19 cellular contexts compared by ENCODE assay signal in the genomic region with DNA sequence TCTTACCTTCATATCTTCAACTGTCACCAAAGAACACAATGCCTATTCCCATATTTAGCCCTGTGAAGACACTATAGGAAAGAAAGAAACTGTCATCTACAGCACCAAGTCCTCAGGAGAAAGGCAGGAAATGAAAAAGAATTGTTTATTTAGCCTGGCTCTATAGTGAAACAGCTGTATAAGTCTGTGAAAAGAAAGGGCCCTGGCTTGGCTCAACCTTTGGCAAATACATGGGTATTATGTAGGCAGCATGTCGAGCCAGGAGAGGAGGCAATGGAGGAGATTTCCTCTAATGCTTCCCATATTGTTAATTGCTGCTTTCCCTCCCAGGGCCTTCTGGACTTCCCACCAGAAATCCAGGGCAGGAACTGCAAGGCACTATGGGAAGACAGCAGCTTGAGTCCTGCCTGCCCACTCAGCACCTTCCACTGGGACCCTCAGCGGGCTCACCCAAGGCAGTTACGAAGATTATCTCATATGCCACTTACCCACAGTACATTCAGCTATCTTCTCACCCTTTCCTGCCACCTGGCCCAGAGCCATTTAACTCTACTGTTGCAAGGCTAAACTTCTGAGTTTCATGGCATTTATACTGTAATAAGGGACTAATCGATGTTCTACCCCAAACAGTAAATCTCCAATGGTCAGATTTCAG.
"Had no signal": no experiment of that assay in that cellular context is flagged by ENCODE, and none has a peak within 500 bp of the region (broad histone marks: within the 10 kb centered on the region; RNA-seq: fewer than 3 reads in every experiment).

No MANE protein-coding gene starts in this region.

- FAIRE-seq: kidney had no signal

- H3K4me1 ChIP-seq: lower lobe of right lung, suprapubic skin, upper lobe of right lung had no signal

- H3K36me3 ChIP-seq: lower lobe of right lung, suprapubic skin, upper lobe of right lung had no signal

- H3K4me3 ChIP-seq: coronary artery, lower lobe of right lung, suprapubic skin, upper lobe of right lung had no signal

- H3K9me3 ChIP-seq: lower lobe of right lung, suprapubic skin, upper lobe of right lung had no signal

- H3K27me3 ChIP-seq: suprapubic skin, upper lobe of right lung had no signal

- DNase-seq: activated CD4-positive, alpha-beta T cell treated with anti-CD3 and anti-CD28 coated beads, Interleukin-2, amount 10 ng/mL, durations not matched to agents 24 days and 14 days; activated naive CD4-positive, alpha-beta T cell; activated naive CD8-positive, alpha-beta T cell treated with anti-CD3 and anti-CD28 coated beads, Interleukin-2, amount 50 U/mL, for 24 hours; caudate nucleus; effector memory CD8-positive, alpha-beta T cell; erythroblast; head of caudate nucleus; kidney; lower lobe of right lung; natural killer cell; nucleus accumbens; stimulated activated CD4-positive, alpha-beta T cell treated with anti-CD3 and anti-CD28 coated beads, Interleukin-12 subunit alpha, Interleukin-12 subunit beta, amount 100 ng/mL, for 4 hours; stimulated activated naive CD4-positive, alpha-beta T cell; T-helper 17 cell; upper lobe of right lung had no signal

- H3K27ac ChIP-seq: lower lobe of right lung, suprapubic skin, upper lobe of right lung had no signal

- ATAC-seq: activated naive CD8-positive, alpha-beta T cell treated with anti-CD3 and anti-CD28 coated beads, Interleukin-2, amount 50 U/mL, for 24 hours; effector memory CD8-positive, alpha-beta T cell; lower lobe of right lung; natural killer cell; sciatic nerve; T-helper 17 cell; upper lobe of right lung; WTC11 had no signal
